8 cellular contexts compared by ENCODE assay signal in the genomic region with DNA sequence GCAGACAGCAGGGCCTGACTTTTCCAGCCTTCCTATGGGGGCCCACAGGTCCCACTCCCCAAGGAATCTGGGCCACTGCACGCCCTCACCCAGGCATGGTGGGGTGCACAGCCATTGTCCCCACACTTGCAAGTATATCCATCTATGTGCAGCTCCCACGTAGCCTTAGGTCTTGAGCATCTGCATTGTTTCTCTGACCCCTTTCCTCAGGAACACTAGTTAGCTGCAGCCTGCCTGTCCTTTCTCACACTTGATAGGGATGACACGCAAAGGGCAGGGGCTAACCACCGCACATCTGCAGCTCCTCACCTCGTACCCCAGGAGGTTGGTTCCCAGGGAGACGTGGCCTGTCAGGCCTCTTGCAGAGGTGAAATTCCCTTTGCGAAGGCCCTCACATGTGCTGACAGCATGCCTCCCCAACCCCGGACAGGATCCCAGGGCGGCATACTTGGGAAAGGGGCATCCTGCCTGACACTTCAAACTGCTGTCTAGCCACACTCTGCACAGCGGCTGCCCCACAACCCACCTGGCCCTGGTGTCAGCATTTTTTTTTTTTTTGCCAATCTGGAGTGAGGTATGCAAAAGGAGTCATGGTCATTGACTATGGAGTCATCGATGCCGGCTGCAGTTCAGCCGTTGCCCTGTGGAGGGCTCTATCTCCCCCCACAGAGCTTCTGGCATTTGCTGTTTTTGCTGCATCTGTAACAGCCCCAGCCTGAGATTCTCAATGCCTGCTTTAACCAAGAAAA. TPM values are rescaled to one million over a fixed set of nuclear protein-coding genes. Genes with fewer than 3 reads are reported as not detected.
DNase-seq lines count a peak whose midpoint lies in the region; ATAC-seq, FAIRE-seq and TF ChIP-seq lines count a peak whose summit lies in the region.

No MANE protein-coding gene starts in this region.

- H3K4me2 ChIP-seq in H1 (ENCODE audit: insufficient read depth in 1 of 2, low read depth in 2 of 2, low read length in 2 of 2) (peak overlapping the region in 1 of 2 experiments; percentile 100; a peak in 3 of 4 replicates), mesendoderm (ENCODE audit: low read length) (no peak overlapping the region)

- H2BK120ac ChIP-seq in H1 (replicated peaks; ENCODE audit: low read depth, low read length) (no peak overlapping the region), mesendoderm (ENCODE audit: low read depth, low read length) (no peak overlapping the region)

- H2AFZ ChIP-seq in H1 (ENCODE audit: low read length) = no peak overlapping the region

- H3K9me3 ChIP-seq in H1 (ENCODE audit: insufficient read depth in 2 of 2, low read depth in 1 of 2, low read length in 1 of 2) = no peaks in the 10 kb centered on the region

- H2BK5ac ChIP-seq in H1 (ENCODE audit: low read depth, low read length) (peak overlapping the region; percentile 26), mesendoderm (ENCODE audit: low read length) (no peak overlapping the region)

- DNase-seq in AG09319 (ENCODE audit: extremely low read depth, low read depth) (no peak), LNCaP clone FGC (ENCODE audit: low read depth) (no peak), H1 (ENCODE audit: low read depth in 1 of 2, low spot score in 2 of 2) (peak; percentile 27 to 81), mesendoderm (peak; percentile 86), type B pancreatic cell (ENCODE audit: extremely low spot score, unreplicated experiment) (no peak)

- H3K23ac ChIP-seq in H1 (ENCODE audit: insufficient read length) = no peak overlapping the region
- H3K23ac ChIP-seq in mesendoderm (ENCODE audit: low read length) = no peak overlapping the region

- H3K36me3 ChIP-seq in H1 (ENCODE audit: control insufficient read depth in 2 of 4, insufficient read depth in 4 of 4, low read length in 3 of 4) (peaks cover 6 to 23% (median 11%) of the 10 kb centered on the region in 4 experiments; a peak in 6 of 8 replicates), mesendoderm (ENCODE audit: control insufficient read depth, insufficient read depth, low read length) (peaks cover 5% of the 10 kb centered on the region)

- peaks cover 3% of the 10 kb centered on the region for H3K36me3 Mint-ChIP-seq in type B pancreatic cell

- POLR2A ChIA-PET in H1 (lab: Charles Lee; ENCODE audit: partially characterized antibody) = interaction anchor here (0.7 to 1.9 kb wide), 7 partner anchors 9 to 729 kb away, joined by 3 to 5 read pairs (median 4); partner anchors contain the start of gene ZNF678

- no peaks in the 10 kb centered on the region for H3K27me3 ChIP-seq in H1 (replicated peaks in 1 of 4; ENCODE audit: control insufficient read depth in 3 of 4, extremely low read depth in 1 of 4, insufficient read depth in 3 of 4, low read length in 3 of 4)
- no peaks in the 10 kb centered on the region for H3K27me3 ChIP-seq in mesendoderm (ENCODE audit: insufficient read depth, low read length, poor library complexity)

- CTCF ChIA-PET in H1 (lab: Charles Lee; ENCODE audit: partially characterized antibody) = interaction anchor here (0.6 to 2.9 kb wide), 33 partner anchors 8 to 1160 kb away, joined by 3 to 11 read pairs (median 4); no protein-coding TSS in a partner anchor

- peak overlapping the region; percentile 11; the same call in 1 of the 2 replicates for H2AK5ac ChIP-seq in H1 (ENCODE audit: low read depth, low read length)
- no peak overlapping the region for H2AK5ac ChIP-seq in mesendoderm (ENCODE audit: low read length)

- no peak overlapping the region for H2BK20ac ChIP-seq in H1 (ENCODE audit: low read length)

- TF ChIP-seq EP300 in H1 (IDR thresholded peaks at IDR 0.05; ENCODE audit: borderline replicate concordance in 1 of 2, low read depth in 2 of 2, low read length in 2 of 2) = no peak

- peak; percentile 56 to 67 for TF ChIP-seq RAD21 in H1 (IDR thresholded peaks at IDR 0.05 in 1 of 2, conservative IDR thresholded peaks at IDR 0.05 in 1 of 2; ENCODE audit: low read depth in 2 of 2, low read length in 2 of 2)

- H3K4me1 Mint-ChIP-seq in type B pancreatic cell (ENCODE audit: unreplicated experiment) = peaks cover 22% of the 10 kb centered on the region

- H3K56ac ChIP-seq in H1 (replicated peaks; ENCODE audit: insufficient read length, low read depth, low read length) (no peak overlapping the region), mesendoderm (ENCODE audit: low read length) (no peak overlapping the region)

- peaks cover 8% of the 10 kb centered on the region for H3K23me2 ChIP-seq in H1 (ENCODE audit: low read depth, low read length)

- no peak overlapping the region for H3K14ac ChIP-seq in H1 (ENCODE audit: insufficient read length)

- WGBS in H1 (ENCODE audit: extremely low coverage in 1 of 2, insufficient coverage in 1 of 2, insufficient read length in 1 of 2, insufficient replicate concordance in 2 of 2, low coverage in 1 of 2, low lambda C conversion rate in 2 of 2, missing lambda C conversion rate in 1 of 2), 2 experiments = 53% methylated on average over 12 of the region's 13 CpGs; no CpG with 5 or more reads in 1 of the 2 experiments
- WGBS in mesendoderm (ENCODE audit: extremely low coverage, insufficient coverage, low lambda C conversion rate) = no CpG with 5 or more reads among the region's 13 CpGs

- H3K79me1 ChIP-seq in H1 (ENCODE audit: low read depth, low read length) = 0 out of 2 replicates have a peak, but pooled peaks cover 3% of the 10 kb centered on the region
- peaks cover 12% of the 10 kb centered on the region for H3K79me1 ChIP-seq in mesendoderm (ENCODE audit: low read length)

- peak overlapping the region; percentile 80 for H3K27ac Mint-ChIP-seq in type B pancreatic cell

- H4K8ac ChIP-seq in H1 (ENCODE audit: extremely low read depth, insufficient read depth, low read length) = no peak overlapping the region; the same call in 1 of the 2 replicates
- H4K8ac ChIP-seq in mesendoderm (ENCODE audit: low read depth, low read length) = no peak overlapping the region

- H3K79me2 ChIP-seq in H1 (ENCODE audit: control insufficient read depth in 1 of 2, insufficient read depth in 2 of 2, low read length in 2 of 2) (peaks cover 0 to 13% of the 10 kb centered on the region in 2 experiments; a peak in 2 of 4 replicates), mesendoderm (ENCODE audit: control insufficient read depth, insufficient read depth, low read length) (peaks cover 11% of the 10 kb centered on the region)

- peaks cover 3% of the 10 kb centered on the region for H3K27me3 Mint-ChIP-seq in type B pancreatic cell

- no peaks in the 10 kb centered on the region for H3K9me3 Mint-ChIP-seq in type B pancreatic cell

- H3K4ac ChIP-seq in H1 (replicated peaks; ENCODE audit: insufficient read length, low read depth, low read length) (no peak overlapping the region), mesendoderm (ENCODE audit: low read depth, low read length) (no peak overlapping the region)

- ATAC-seq in GM19035 (IDR thresholded peaks at IDR 0.05; ENCODE audit: unreplicated experiment) = no peak

- peak overlapping the region; percentile 75; the same call in 1 of the 2 replicates for H2BK12ac ChIP-seq in H1 (ENCODE audit: low read depth, low read length)

- peak in 1 of 2 experiments; percentile 45; a peak in 2 of 3 replicates for TF ChIP-seq POLR2A in H1 (IDR thresholded peaks at IDR 0.05; ENCODE audit: control extremely low read depth in 1 of 2, low read depth in 2 of 2, low read length in 2 of 2)

- FAIRE-seq in H1 (lab: Jason Lieb, UNC) = peak; percentile 79

- H3K18ac ChIP-seq in H1 (ENCODE audit: extremely low read depth, low read length) (no peak overlapping the region), mesendoderm (ENCODE audit: low read length) (no peak overlapping the region)

- TF ChIP-seq CTCF in AG09319 (IDR thresholded peaks at IDR 0.05; ENCODE audit: low read depth, low read length) = peak; percentile 90
- TF ChIP-seq CTCF in GM12874 (IDR thresholded peaks at IDR 0.05; ENCODE audit: insufficient read depth, low read depth, low read length) = peak; percentile 83
- TF ChIP-seq CTCF in LNCaP clone FGC (IDR thresholded peaks at IDR 0.05; ENCODE audit: control insufficient read depth, extremely low read depth, insufficient read depth) = peak; percentile 50
- TF ChIP-seq CTCF in VCaP (conservative IDR thresholded peaks at IDR 0.05) = peak; percentile 48
- peak in 2 of 3 experiments; percentile 75 to 78; a peak in 3 of 4 replicates for TF ChIP-seq CTCF in H1 (IDR thresholded peaks at IDR 0.05; ENCODE audit: control extremely low read depth in 1 of 3, insufficient read depth in 1 of 3, low read depth in 1 of 3, low read length in 3 of 3)
- TF ChIP-seq CTCF in type B pancreatic cell (conservative IDR thresholded peaks at IDR 0.05) = peak; percentile 78

- peak overlapping the region; percentile 88 for H3K4me3 Mint-ChIP-seq in type B pancreatic cell

- H2BK15ac ChIP-seq in H1 (ENCODE audit: low read length) = 0 out of 2 replicates have a peak overlapping the region, but pooled peaks have one; percentile 9
- H2BK15ac ChIP-seq in mesendoderm (replicated peaks; ENCODE audit: low read depth) = no peak overlapping the region

- H4K5ac ChIP-seq in H1 (ENCODE audit: insufficient read length, low read depth, low read length) (no peak overlapping the region), mesendoderm (ENCODE audit: low read length) (no peak overlapping the region)

- H3K27ac ChIP-seq in VCaP (no peak overlapping the region), H1 (ENCODE audit: low read depth, low read length) (no peak overlapping the region), mesendoderm (ENCODE audit: low read depth, low read length) (no peak overlapping the region)

- H3K4me3 ChIP-seq in LNCaP clone FGC (ENCODE audit: low read depth, low read length) (no peak overlapping the region; the same call in 1 of the 2 replicates), H1 (ENCODE audit: extremely low read depth in 1 of 4, insufficient read depth in 2 of 4, low read depth in 3 of 4, low read length in 4 of 4) (no peak overlapping the region; a peak in 2 of 8 replicates), mesendoderm (ENCODE audit: low read length) (no peak overlapping the region)

- H3K9ac ChIP-seq in H1 (replicated peaks in 1 of 4; ENCODE audit: extremely low read depth in 1 of 4, low read depth in 3 of 4, low read length in 3 of 4) (no peak overlapping the region), mesendoderm (ENCODE audit: low read length) (no peak overlapping the region)

- no peak overlapping the region for H4K91ac ChIP-seq in H1 (replicated peaks; ENCODE audit: insufficient read length, low read length)

- peaks cover 0 to 19% (median 13%) of the 10 kb centered on the region in 4 experiments; a peak in 6 of 7 replicates for H3K4me1 ChIP-seq in H1 (replicated peaks in 1 of 4; ENCODE audit: control insufficient read depth in 3 of 4, insufficient read depth in 4 of 4, low read length in 3 of 4)
- peaks cover 3% of the 10 kb centered on the region for H3K4me1 ChIP-seq in mesendoderm (ENCODE audit: control insufficient read depth, low read depth, low read length)

- H4K20me1 ChIP-seq in H1 (replicated peaks in 1 of 2; ENCODE audit: control insufficient read depth in 1 of 2, insufficient read depth in 2 of 2, low read length in 2 of 2) = peaks cover 3 to 29% of the 10 kb centered on the region in 2 experiments

RNA-seq across cellular contexts. Expression of gene JMJD4, which starts 5.0 kb away (rescaled TPM):
- 13.0 and 13.2 TPM in 2 replicates for total RNA-seq in H1 (2021; fragmentation: NEBNext Ultra II Directional; extraction: Animal tissue kit (Norgen Biotek cat#: 25700))
- 23.3 and 34.0 TPM in 2 replicates for polyA plus RNA-seq in H1 (2011; rRNA removed)
- polyA plus RNA-seq in H1 (2011; cell fraction: cytosol; rRNA removed) = 16.8 TPM
- polyA plus RNA-seq in H1 (2011; cell fraction: nucleus; rRNA removed) = 32.3 TPM
- 7.5 to 14.7 TPM (median 13.9 TPM) in 4 replicates for polyA plus RNA-seq in H1 (2012, experiment 1 of 2)
- 14.4 TPM for polyA plus RNA-seq in H1 (2012, experiment 2 of 2)
- 6.7 TPM for polyA plus RNA-seq in H1 (2013, experiment 1 of 2)
- polyA plus RNA-seq in H1 (2013, experiment 2 of 2) = 6.6 TPM
- polyA minus RNA-seq in H1 (2011; rRNA and poly(A)+ RNA removed) = 28.2 and 34.3 TPM in 2 replicates
- 14.8 TPM for polyA minus RNA-seq in H1 (2011; cell fraction: cytosol; rRNA and poly(A)+ RNA removed)
- 83.8 TPM for polyA minus RNA-seq in H1 (2011; cell fraction: nucleus; rRNA and poly(A)+ RNA removed)
- 10.8 TPM for polyA plus RNA-seq in mesendoderm (2013, experiment 1 of 2)
- 10.8 TPM for polyA plus RNA-seq in mesendoderm (2013, experiment 2 of 2)
- 23.5 and 25.4 TPM in 2 replicates for total RNA-seq in type B pancreatic cell (ENCODE audit: low replicate concordance)

RNA-seq across cellular contexts. Expression of gene SNAP47, which starts 5.2 kb away (rescaled TPM):
- 34.5 and 42.2 TPM in 2 replicates for total RNA-seq in H1 (2021; fragmentation: NEBNext Ultra II Directional; extraction: Animal tissue kit (Norgen Biotek cat#: 25700))
- polyA plus RNA-seq in H1 (2011; rRNA removed) = 37.6 and 50.6 TPM in 2 replicates
- polyA plus RNA-seq in H1 (2011; cell fraction: cytosol; rRNA removed) = 49.1 TPM
- 50.5 TPM for polyA plus RNA-seq in H1 (2011; cell fraction: nucleus; rRNA removed)
- polyA plus RNA-seq in H1 (2012, experiment 1 of 2) = 35.1 to 40.8 TPM (median 39.9 TPM) in 4 replicates
- 46.2 TPM for polyA plus RNA-seq in H1 (2012, experiment 2 of 2)
- 20.2 TPM for polyA plus RNA-seq in H1 (2013, experiment 1 of 2)
- 20.5 TPM for polyA plus RNA-seq in H1 (2013, experiment 2 of 2)
- polyA minus RNA-seq in H1 (2011; rRNA and poly(A)+ RNA removed) = 38.0 and 45.5 TPM in 2 replicates
- polyA minus RNA-seq in H1 (2011; cell fraction: cytosol; rRNA and poly(A)+ RNA removed) = 21.7 TPM
- polyA minus RNA-seq in H1 (2011; cell fraction: nucleus; rRNA and poly(A)+ RNA removed) = 58.7 TPM
- polyA plus RNA-seq in mesendoderm (2013, experiment 1 of 2) = 20.3 TPM
- polyA plus RNA-seq in mesendoderm (2013, experiment 2 of 2) = 20.4 TPM
- 32.4 and 46.2 TPM in 2 replicates for total RNA-seq in type B pancreatic cell (ENCODE audit: low replicate concordance)

Comparison
In these comparisons a context has a peak if more than half of its experiments do, and no peak if none do; other contexts are left out.
1. DNase-seq: peak in H1 (2 of 2) and mesendoderm (single experiment); none in AG09319 (single experiment), LNCaP clone FGC (single experiment) and type B pancreatic cell (single experiment).
2. Peak in every context shown above with its lines, with median percentiles within 50 percentile points of each other: CTCF ChIP-seq.